In the genomic region with DNA sequence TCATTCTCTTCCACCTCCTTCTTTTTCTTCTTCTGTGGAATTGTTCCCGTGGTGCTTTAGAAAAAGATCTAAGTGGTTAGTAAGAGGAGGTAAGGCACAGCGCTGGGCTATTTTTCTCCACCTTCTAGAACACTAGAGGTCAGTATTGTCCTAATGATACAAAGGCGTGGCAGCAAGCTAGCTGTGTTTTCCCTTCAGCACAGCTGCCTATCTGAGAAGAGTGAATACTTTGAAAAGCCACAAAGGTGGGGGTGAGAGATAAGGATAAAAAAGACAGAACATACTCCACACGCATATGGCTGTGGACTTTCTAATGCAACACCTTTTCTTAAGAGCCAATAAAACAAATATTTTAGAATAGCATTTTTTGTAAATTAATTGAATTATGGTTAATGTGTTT, we compare ENCODE assay signal across 8 cellular contexts. TPM values are rescaled to one million over a fixed set of nuclear protein-coding genes. Genes with fewer than 3 reads are reported as not detected.
DNase-seq lines count a peak whose midpoint lies in the region; ATAC-seq and TF ChIP-seq lines count a peak whose summit lies in the region.

No MANE protein-coding gene starts in this region.

- H3K4me3 Mint-ChIP-seq in WTC11 (no peak overlapping the region), type B pancreatic cell (peak overlapping the region; percentile 89)

- peak; percentile 85 for ATAC-seq in GM19023 (IDR thresholded peaks at IDR 0.05; ENCODE audit: unreplicated experiment)
- ATAC-seq in HG03354 (IDR thresholded peaks at IDR 0.05; ENCODE audit: poor library complexity, severe bottlenecking, unreplicated experiment): peak; percentile 88
- ATAC-seq in WTC11: peak; percentile 62

- TF ChIP-seq CTCF in WTC11 (IDR thresholded peaks at IDR 0.05) (no peak), type B pancreatic cell (conservative IDR thresholded peaks at IDR 0.05) (peak; percentile 85)

- peaks cover 17% of the 10 kb centered on the region for H3K4me1 Mint-ChIP-seq in WTC11
- H3K4me1 Mint-ChIP-seq in type B pancreatic cell (ENCODE audit: unreplicated experiment): peaks cover 20% of the 10 kb centered on the region

- H3K36me3 Mint-ChIP-seq in WTC11: no peaks in the 10 kb centered on the region
- H3K36me3 Mint-ChIP-seq in type B pancreatic cell: no peaks in the 10 kb centered on the region

- H3K9me3 Mint-ChIP-seq in WTC11 (no peaks in the 10 kb centered on the region), type B pancreatic cell (no peaks in the 10 kb centered on the region)

- POLR2A ChIA-PET in WTC11 (lab: Charles Lee): no interaction called here

- H3K27ac Mint-ChIP-seq in WTC11: no peak overlapping the region
- no peak overlapping the region for H3K27ac Mint-ChIP-seq in type B pancreatic cell

- H3K27me3 Mint-ChIP-seq in WTC11 (ENCODE audit: low read depth) (peaks cover 50% of the 10 kb centered on the region), type B pancreatic cell (peaks cover 51% of the 10 kb centered on the region)

- DNase-seq in AML-193 (lab: John Stamatoyannopoulos, UW): peak; percentile 24 to 54
- DNase-seq in NCI-H2196 treated with DMSO at 0.1 percent for 48 hours (lab: John Stamatoyannopoulos, UW; ENCODE audit: unreplicated experiment): peak; percentile 81
- peak; percentile 31 for DNase-seq in WTC11 (ENCODE audit: low spot score)
- peak; percentile 81 for DNase-seq in iPS DF 4.7 (ENCODE audit: extremely low read depth, low spot score)
- DNase-seq in type B pancreatic cell (ENCODE audit: extremely low spot score, unreplicated experiment): no peak
- no peak for DNase-seq in activated naive CD4-positive, alpha-beta T cell (lab: John Stamatoyannopoulos, UW)

- CTCF ChIA-PET in WTC11 (lab: Charles Lee): interaction anchor here (0.6 to 2.2 kb wide), 5 partner anchors 19 to 813 kb away, joined by 3 to 13 read pairs (median 3); no protein-coding TSS in a partner anchor

TF ChIP-seq in WTC11, 78 proteins besides CTCF, POLR2A, EP300 and RAD21:
- TF ChIP-seq ZNF317 (CRISPR knock-in tag; IDR thresholded peaks at IDR 0.05; ENCODE audit: borderline replicate concordance, low read depth): no peak

RNA-seq across cellular contexts. Expression of a gene that starts 2.1 kb away (rescaled TPM):
- total RNA-seq in WTC11 (2021) (0.22 to 0.57 TPM (median 0.34 TPM) in 3 replicates), type B pancreatic cell (ENCODE audit: low replicate concordance) (3.3 and 5.0 TPM in 2 replicates)

Comparison
In these comparisons a context has a peak if more than half of its experiments do, and no peak if none do; other contexts are left out.
1. DNase-seq: peak in AML-193 (2 of 2), NCI-H2196 treated with DMSO at 0.1 percent for 48 hours (single experiment), WTC11 (single experiment) and iPS DF 4.7 (single experiment); none in type B pancreatic cell (single experiment) and activated naive CD4-positive, alpha-beta T cell (0 of 4).
2. Peak in every context shown above with its lines, with median percentiles within 50 percentile points of each other: ATAC-seq.